ENCODE assay signal across 22 cellular contexts in the genomic region with DNA sequence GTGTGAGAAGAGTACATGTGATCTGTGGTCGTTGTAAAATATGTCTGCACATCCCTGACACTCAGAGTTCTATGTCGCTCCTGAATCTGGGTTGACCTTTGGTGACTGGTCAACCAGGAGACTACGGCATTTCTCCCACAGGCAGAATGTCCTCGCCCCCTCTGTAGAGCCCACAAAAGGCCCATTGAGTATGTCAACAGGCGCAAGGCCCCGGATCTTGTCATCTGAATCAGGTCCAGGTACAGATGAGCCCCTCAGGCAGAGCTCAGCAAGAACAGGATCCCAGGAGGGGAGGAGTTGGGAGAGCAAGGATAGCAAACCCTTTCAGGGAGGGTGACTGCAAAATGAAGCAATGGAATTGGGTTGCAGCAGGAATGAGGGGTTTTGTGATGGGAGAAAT.
"Had no signal": no experiment of that assay in that cellular context is flagged by ENCODE, and none has a peak within 500 bp of the region (broad histone marks: within the 10 kb centered on the region; RNA-seq: fewer than 3 reads in every experiment).

No MANE protein-coding gene starts in this region.

- H3K4me3 ChIP-seq: colonic mucosa, neural progenitor cell, ovary, right lobe of liver, smooth muscle cell, testis, tibial artery had no signal

- H3K27ac ChIP-seq: colonic mucosa, neural progenitor cell, ovary, right lobe of liver, testis, tibial artery had no signal

- H3K4me1 ChIP-seq: colonic mucosa, neural progenitor cell, right lobe of liver, testis, tibial artery had no signal

- DNase-seq: colonic mucosa; dermis blood vessel endothelial cell; effector memory CD4-positive, alpha-beta T cell; hypothalamus; immature natural killer cell; mesendoderm; midbrain; naive thymus-derived CD4-positive, alpha-beta T cell; nucleus accumbens; ovary; posterior cingulate gyrus; retina; right lobe of liver; stimulated activated CD4-positive, alpha-beta T cell treated with anti-CD3 and anti-CD28 coated beads, Interleukin-12 subunit alpha, Interleukin-12 subunit beta, amount 100 ng/mL, for 4 hours; stimulated activated CD4-positive, alpha-beta T cell treated with anti-CD3 and anti-CD28 coated beads, Interleukin-1b, Interleukin-23, amount 100 ng/mL, for 48 hours; stimulated activated CD4-positive, alpha-beta T cell treated with anti-CD3 and anti-CD28 coated beads, Interleukin-4, amount 100 ng/mL, for 24 hours; stimulated activated naive CD8-positive, alpha-beta T cell treated with anti-CD3 and anti-CD28 coated beads, Interleukin-15, Interleukin-2, amounts not matched to agents 100 U/mL and 50 U/mL, for 24 hours; substantia nigra; testis had no signal

- H3K4me2 ChIP-seq: neural progenitor cell, smooth muscle cell had no signal

- H3K27me3 ChIP-seq: colonic mucosa, ovary, right lobe of liver, testis had no signal

- H2AFZ ChIP-seq: neural progenitor cell had no signal

- H3K36me3 ChIP-seq: colonic mucosa, neural progenitor cell, ovary, right lobe of liver, tibial artery had no signal

- H3K9me3 ChIP-seq: colonic mucosa, ovary, right lobe of liver, testis, tibial artery had no signal

- H3K9ac ChIP-seq: neural progenitor cell had no signal
